Comparison of ENCODE assay signal across 1 cellular context in genomic region chr15:83549563-83549962, GRCh38.
A peak's percentile ranks its signal among the peaks of the same experiment; 100 is the strongest.
TF ChIP-seq lines count a peak whose summit lies in the region.

No MANE protein-coding gene starts in this region.

TF ChIP-seq in K562, 482 proteins besides CTCF, POLR2A, EP300 and RAD21 (continued from another document):
- TF ChIP-seq, protein P1, sequence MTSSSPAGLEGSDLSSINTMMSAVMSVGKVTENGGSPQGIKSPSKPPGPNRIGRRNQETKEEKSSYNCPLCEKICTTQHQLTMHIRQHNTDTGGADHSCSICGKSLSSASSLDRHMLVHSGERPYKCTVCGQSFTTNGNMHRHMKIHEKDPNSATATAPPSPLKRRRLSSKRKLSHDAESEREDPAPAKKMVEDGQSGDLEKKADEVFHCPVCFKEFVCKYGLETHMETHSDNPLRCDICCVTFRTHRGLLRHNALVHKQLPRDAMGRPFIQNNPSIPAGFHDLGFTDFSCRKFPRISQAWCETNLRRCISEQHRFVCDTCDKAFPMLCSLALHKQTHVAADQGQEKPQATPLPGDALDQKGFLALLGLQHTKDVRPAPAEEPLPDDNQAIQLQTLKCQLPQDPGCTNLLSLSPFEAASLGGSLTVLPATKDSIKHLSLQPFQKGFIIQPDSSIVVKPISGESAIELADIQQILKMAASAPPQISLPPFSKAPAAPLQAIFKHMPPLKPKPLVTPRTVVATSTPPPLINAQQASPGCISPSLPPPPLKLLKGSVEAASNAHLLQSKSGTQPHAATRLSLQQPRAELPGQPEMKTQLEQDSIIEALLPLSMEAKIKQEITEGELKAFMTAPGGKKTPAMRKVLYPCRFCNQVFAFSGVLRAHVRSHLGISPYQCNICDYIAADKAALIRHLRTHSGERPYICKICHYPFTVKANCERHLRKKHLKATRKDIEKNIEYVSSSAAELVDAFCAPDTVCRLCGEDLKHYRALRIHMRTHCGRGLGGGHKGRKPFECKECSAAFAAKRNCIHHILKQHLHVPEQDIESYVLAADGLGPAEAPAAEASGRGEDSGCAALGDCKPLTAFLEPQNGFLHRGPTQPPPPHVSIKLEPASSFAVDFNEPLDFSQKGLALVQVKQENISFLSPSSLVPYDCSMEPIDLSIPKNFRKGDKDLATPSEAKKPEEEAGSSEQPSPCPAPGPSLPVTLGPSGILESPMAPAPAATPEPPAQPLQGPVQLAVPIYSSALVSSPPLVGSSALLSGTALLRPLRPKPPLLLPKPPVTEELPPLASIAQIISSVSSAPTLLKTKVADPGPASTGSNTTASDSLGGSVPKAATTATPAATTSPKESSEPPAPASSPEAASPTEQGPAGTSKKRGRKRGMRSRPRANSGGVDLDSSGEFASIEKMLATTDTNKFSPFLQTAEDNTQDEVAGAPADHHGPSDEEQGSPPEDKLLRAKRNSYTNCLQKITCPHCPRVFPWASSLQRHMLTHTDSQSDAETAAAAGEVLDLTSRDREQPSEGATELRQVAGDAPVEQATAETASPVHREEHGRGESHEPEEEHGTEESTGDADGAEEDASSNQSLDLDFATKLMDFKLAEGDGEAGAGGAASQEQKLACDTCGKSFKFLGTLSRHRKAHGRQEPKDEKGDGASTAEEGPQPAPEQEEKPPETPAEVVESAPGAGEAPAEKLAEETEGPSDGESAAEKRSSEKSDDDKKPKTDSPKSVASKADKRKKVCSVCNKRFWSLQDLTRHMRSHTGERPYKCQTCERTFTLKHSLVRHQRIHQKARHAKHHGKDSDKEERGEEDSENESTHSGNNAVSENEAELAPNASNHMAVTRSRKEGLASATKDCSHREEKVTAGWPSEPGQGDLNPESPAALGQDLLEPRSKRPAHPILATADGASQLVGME (CRISPR knock-in tag; IDR thresholded peaks at IDR 0.05) = no peak
- no peak for TF ChIP-seq RBM15 (IDR thresholded peaks at IDR 0.05; ENCODE audit: insufficient read depth, low read length)
- peak; percentile 47 for TF ChIP-seq ARID1B (IDR thresholded peaks at IDR 0.05)
- peak; percentile 20; the same call in 1 of the 2 replicates for TF ChIP-seq TAL1 (IDR thresholded peaks at IDR 0.05)
- TF ChIP-seq ZNF384 (IDR thresholded peaks at IDR 0.05; ENCODE audit: low read depth, low read length) = no peak
- TF ChIP-seq ZNF175 (CRISPR knock-in tag; IDR thresholded peaks at IDR 0.05; ENCODE audit: low read depth) = no peak
- no peak for TF ChIP-seq ARNT (IDR thresholded peaks at IDR 0.05)
- no peak for TF ChIP-seq ZNF57 (CRISPR knock-in tag; IDR thresholded peaks at IDR 0.05)
- no peak for TF ChIP-seq ZNF408 (CRISPR knock-in tag; IDR thresholded peaks at IDR 0.05; ENCODE audit: low read depth)
- no peak for TF ChIP-seq ZNF197 (CRISPR knock-in tag; IDR thresholded peaks at IDR 0.05; ENCODE audit: low read depth)
- TF ChIP-seq ETV6 (IDR thresholded peaks at IDR 0.05; ENCODE audit: borderline replicate concordance in 1 of 2, low read depth in 2 of 2, low read length in 1 of 2) = peak in 1 of 2 experiments; percentile 38; a peak in 1 of 4 replicates
- TF ChIP-seq ETV6 (CRISPR knock-in tag; IDR thresholded peaks at IDR 0.05; ENCODE audit: borderline replicate concordance) = no peak
- TF ChIP-seq ZNF140 (CRISPR knock-in tag; IDR thresholded peaks at IDR 0.05) = no peak
- TF ChIP-seq EHMT2 (IDR thresholded peaks at IDR 0.05) = no peak
- no peak for TF ChIP-seq STAT5A (IDR thresholded peaks at IDR 0.05; ENCODE audit: borderline replicate concordance, low read length)
- no peak for TF ChIP-seq ZNF551 (CRISPR knock-in tag; IDR thresholded peaks at IDR 0.05)
- TF ChIP-seq TEAD1 (CRISPR knock-in tag; IDR thresholded peaks at IDR 0.05) = no peak
- no peak for TF ChIP-seq DNMT1 (IDR thresholded peaks at IDR 0.05)
- TF ChIP-seq, protein P2, sequence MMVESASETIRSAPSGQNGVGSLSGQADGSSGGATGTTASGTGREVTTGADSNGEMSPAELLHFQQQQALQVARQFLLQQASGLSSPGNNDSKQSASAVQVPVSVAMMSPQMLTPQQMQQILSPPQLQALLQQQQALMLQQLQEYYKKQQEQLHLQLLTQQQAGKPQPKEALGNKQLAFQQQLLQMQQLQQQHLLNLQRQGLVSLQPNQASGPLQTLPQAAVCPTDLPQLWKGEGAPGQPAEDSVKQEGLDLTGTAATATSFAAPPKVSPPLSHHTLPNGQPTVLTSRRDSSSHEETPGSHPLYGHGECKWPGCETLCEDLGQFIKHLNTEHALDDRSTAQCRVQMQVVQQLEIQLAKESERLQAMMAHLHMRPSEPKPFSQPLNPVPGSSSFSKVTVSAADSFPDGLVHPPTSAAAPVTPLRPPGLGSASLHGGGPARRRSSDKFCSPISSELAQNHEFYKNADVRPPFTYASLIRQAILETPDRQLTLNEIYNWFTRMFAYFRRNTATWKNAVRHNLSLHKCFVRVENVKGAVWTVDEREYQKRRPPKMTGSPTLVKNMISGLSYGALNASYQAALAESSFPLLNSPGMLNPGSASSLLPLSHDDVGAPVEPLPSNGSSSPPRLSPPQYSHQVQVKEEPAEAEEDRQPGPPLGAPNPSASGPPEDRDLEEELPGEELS (CRISPR knock-in tag; IDR thresholded peaks at IDR 0.05; ENCODE audit: borderline replicate concordance) = no peak
- TF ChIP-seq TSC22D4 (tag; IDR thresholded peaks at IDR 0.05) = no peak
- TF ChIP-seq ARHGAP35 (IDR thresholded peaks at IDR 0.05; ENCODE audit: partially characterized antibody) = no peak
- TF ChIP-seq MEIS2 (IDR thresholded peaks at IDR 0.05; ENCODE audit: partially characterized antibody) = peak; percentile 81
- no peak for TF ChIP-seq TAF9B (IDR thresholded peaks at IDR 0.05; ENCODE audit: partially characterized antibody)
- TF ChIP-seq CEBPG (CRISPR knock-in tag; IDR thresholded peaks at IDR 0.05) = no peak
- peak in 1 of 2 experiments; percentile 64; a peak in 1 of 4 replicates for TF ChIP-seq CEBPG (tag; conservative IDR thresholded peaks at IDR 0.05 in 1 of 2, IDR thresholded peaks at IDR 0.05 in 1 of 2)
- TF ChIP-seq MAFG (tag; conservative IDR thresholded peaks at IDR 0.05) = no peak
- TF ChIP-seq RFX1 (IDR thresholded peaks at IDR 0.05) = peak; percentile 56
- no peak for TF ChIP-seq JUN (IDR thresholded peaks at IDR 0.05; ENCODE audit: borderline replicate concordance, low read depth, low read length)
- TF ChIP-seq JUN (CRISPR knock-in tag; IDR thresholded peaks at IDR 0.05; ENCODE audit: borderline replicate concordance) = no peak
- peak in 1 of 2 experiments; percentile 96; a peak in 2 of 4 replicates for TF ChIP-seq FOXA3 (CRISPR knock-in tag; conservative IDR thresholded peaks at IDR 0.05 in 1 of 2, IDR thresholded peaks at IDR 0.05 in 1 of 2)
- no peak for TF ChIP-seq ZBTB12 (CRISPR knock-in tag; IDR thresholded peaks at IDR 0.05)
- no peak for TF ChIP-seq RUNX1 (IDR thresholded peaks at IDR 0.05; ENCODE audit: low read depth)
- TF ChIP-seq ZNF445 (CRISPR knock-in tag; IDR thresholded peaks at IDR 0.05; ENCODE audit: low read depth) = no peak
- TF ChIP-seq ZBTB5 (IDR thresholded peaks at IDR 0.05) = no peak
